9 cellular contexts compared by ENCODE assay signal in the genomic region with DNA sequence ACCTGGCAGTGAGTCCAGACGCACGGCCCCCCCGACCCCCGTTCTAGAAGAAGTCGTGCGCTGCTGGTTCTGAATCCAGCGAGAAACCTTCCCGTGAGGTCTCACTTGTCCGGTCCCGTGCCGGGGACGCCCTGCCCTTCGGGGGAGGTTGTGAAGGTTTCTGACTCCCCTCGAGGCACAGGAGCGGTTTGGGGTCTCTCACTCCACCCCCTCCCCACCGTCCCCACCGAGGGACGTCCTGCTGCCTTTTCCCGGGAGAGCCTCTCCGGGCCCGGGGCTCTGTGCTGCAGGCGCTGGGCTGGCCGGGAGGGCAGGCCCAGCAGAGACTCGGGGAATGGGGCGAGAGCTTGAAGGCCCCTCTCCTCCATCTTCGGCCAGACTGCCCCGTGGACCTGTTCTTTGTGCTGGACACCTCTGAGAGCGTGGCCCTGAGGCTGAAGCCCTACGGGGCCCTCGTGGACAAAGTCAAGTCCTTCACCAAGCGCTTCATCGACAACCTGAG.
A peak's percentile ranks its signal among the peaks of the same experiment; 100 is the strongest.
DNase-seq lines count a peak whose midpoint lies in the region; ATAC-seq and TF ChIP-seq lines count a peak whose summit lies in the region.
"Had no signal": no experiment of that assay in that cellular context is flagged by ENCODE, and none has a peak within 500 bp of the region (broad histone marks: within the 10 kb centered on the region; RNA-seq: fewer than 3 reads in every experiment).

No MANE protein-coding gene starts in this region.

- ATAC-seq in GM21447 (IDR thresholded peaks at IDR 0.05; ENCODE audit: unreplicated experiment): no peak

- H3K36me3 ChIP-seq in ACC112 (ENCODE audit: insufficient read depth, low read length) (peaks cover 40% of the 10 kb centered on the region), endocrine pancreas (ENCODE audit: control insufficient read depth, insufficient read depth, low read length) (no peaks in the 10 kb centered on the region), muscle layer of colon (ENCODE audit: insufficient read depth, low read length) (peaks cover 30% of the 10 kb centered on the region)

- H3K4me3 ChIP-seq in ACC112 (ENCODE audit: low read depth, low read length): peak overlapping the region; percentile 99
- peak overlapping the region; percentile 72 for H3K4me3 ChIP-seq in LNCaP clone FGC (ENCODE audit: low read depth, low read length)
- H3K4me3 ChIP-seq in endocrine pancreas (ENCODE audit: control insufficient read depth, insufficient read depth, low read length): no peak overlapping the region
- H3K4me3 ChIP-seq in muscle layer of colon (ENCODE audit: low read depth in 1 of 2, low read length in 2 of 2): peak overlapping the region; percentile 92 to 99

- H3K79me2 ChIP-seq in ACC112 (ENCODE audit: control insufficient read depth, insufficient read depth, low read length, unreplicated experiment): peaks cover 56% of the 10 kb centered on the region

- DNase-seq in LNCaP clone FGC (ENCODE audit: low read depth) (no peak), globus pallidus (ENCODE audit: low spot score) (no peak), NAMALWA (ENCODE audit: low spot score) (no peak), inferior parietal cortex (ENCODE audit: extremely low spot score) (no peak)
- DNase-seq: foreskin keratinocyte had no signal

- H3K4me1 ChIP-seq in ACC112 (ENCODE audit: control insufficient read depth, insufficient read depth, low read length, unreplicated experiment) (peaks cover 39% of the 10 kb centered on the region), endocrine pancreas (ENCODE audit: control insufficient read depth, insufficient read depth, low read length) (peaks cover 8% of the 10 kb centered on the region), muscle layer of colon (ENCODE audit: insufficient read depth, low read length) (peaks cover 54% of the 10 kb centered on the region)
- H3K4me1 ChIP-seq: foreskin keratinocyte had no signal

- H3K9me3 ChIP-seq in endocrine pancreas (ENCODE audit: control insufficient read depth, low read length) (no peaks in the 10 kb centered on the region), muscle layer of colon (ENCODE audit: low read length) (no peaks in the 10 kb centered on the region)

- H3K9ac ChIP-seq in endocrine pancreas (ENCODE audit: control insufficient read depth, insufficient read depth, low read length): peak overlapping the region; percentile 33
- H3K9ac ChIP-seq in muscle layer of colon (ENCODE audit: low read length): peak overlapping the region; percentile 73

- TF ChIP-seq CTCF in LNCaP clone FGC (IDR thresholded peaks at IDR 0.05; ENCODE audit: control insufficient read depth, extremely low read depth, insufficient read depth): no peak

- H3K27ac ChIP-seq in ACC112 (ENCODE audit: low read depth, low read length) (peak overlapping the region; percentile 63), muscle layer of colon (ENCODE audit: low read depth, low read length) (peak overlapping the region; percentile 93)
- H3K27ac ChIP-seq: foreskin keratinocyte had no signal

- H3K27me3 ChIP-seq in ACC112 (ENCODE audit: insufficient read depth, low read length): no peaks in the 10 kb centered on the region
- H3K27me3 ChIP-seq in endocrine pancreas (ENCODE audit: control insufficient read depth, insufficient read depth, low read length): no peaks in the 10 kb centered on the region
- no peaks in the 10 kb centered on the region for H3K27me3 ChIP-seq in muscle layer of colon (ENCODE audit: control insufficient read depth in 1 of 2, insufficient read depth in 2 of 2, low read length in 2 of 2)

- H2AFZ ChIP-seq in ACC112 (ENCODE audit: low read length, unreplicated experiment): no peak overlapping the region
